ENCODE assay signal across 10 cellular contexts in the genomic region with DNA sequence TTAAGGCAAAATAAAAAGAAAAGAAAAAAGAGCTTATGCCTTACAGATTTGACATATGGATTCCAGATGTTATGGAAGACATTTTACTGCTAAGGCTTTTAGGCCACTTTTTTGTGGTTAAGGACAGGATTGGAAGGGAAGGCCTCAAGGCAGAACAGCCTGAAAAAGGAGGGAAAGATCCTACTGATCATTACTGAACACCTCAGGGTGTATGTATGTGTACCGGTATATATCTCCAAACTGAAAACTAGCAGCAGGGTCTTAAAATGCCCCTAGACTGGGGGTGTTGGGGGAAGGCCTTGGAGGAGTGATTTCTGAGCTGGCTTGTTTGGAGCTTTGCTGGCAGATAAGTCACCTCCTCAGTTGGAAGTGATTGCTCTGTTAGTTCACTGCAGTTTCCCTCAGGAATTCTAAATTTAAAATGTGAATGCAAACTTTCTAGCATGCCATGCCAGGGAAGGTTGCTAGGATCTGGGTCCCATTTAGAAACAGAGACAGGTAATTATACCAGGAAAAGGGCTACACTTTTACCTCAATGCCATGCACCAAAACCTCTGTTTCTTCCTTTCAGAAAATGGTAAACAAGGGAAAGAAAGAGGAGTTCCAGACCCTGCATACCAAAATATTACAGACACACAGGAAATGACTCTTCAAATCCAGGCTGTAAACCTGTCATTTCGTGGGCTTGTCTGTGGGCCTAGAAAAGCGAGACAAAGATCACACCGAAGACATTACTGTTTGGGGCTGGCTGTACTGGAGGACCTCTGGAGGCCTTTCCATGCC. TPM values are rescaled to one million over a fixed set of nuclear protein-coding genes. Genes with fewer than 3 reads are reported as not detected.
A peak's percentile ranks its signal among the peaks of the same experiment; 100 is the strongest.
DNase-seq lines count a peak whose midpoint lies in the region; ATAC-seq and TF ChIP-seq lines count a peak whose summit lies in the region.
"Had no signal": no experiment of that assay in that cellular context is flagged by ENCODE, and none has a peak within 500 bp of the region (broad histone marks: within the 10 kb centered on the region; RNA-seq: fewer than 3 reads in every experiment).

No MANE protein-coding gene starts in this region.

- peak overlapping the region; percentile 56 for H3K4me2 ChIP-seq in PC-3 (ENCODE audit: low read length)

- peak overlapping the region; percentile 63 for H2AFZ ChIP-seq in PC-3 (ENCODE audit: low read length)

- POLR2A ChIA-PET in HEK293 (lab: Yijun Ruan, JAX) (interaction anchor here (0.7 kb wide), 1 partner anchor 32 kb away, joined by 3 read pairs; no protein-coding TSS in a partner anchor), PC-3 (lab: Charles Lee; ENCODE audit: unreplicated experiment) (interaction anchor here (0.6 kb wide), 2 partner anchors 128 to 138 kb away, joined by 3 to 4 read pairs; no protein-coding TSS in a partner anchor)

- BruUV-seq in PC-3 (replicated peaks; lab: Mats Ljungman, UMichigan): no TSS peak

- H3F3A ChIP-seq in PC-3 (ENCODE audit: low read length, unreplicated experiment): no peaks in the 10 kb centered on the region

- peak; percentile 67 for ATAC-seq in PC-3

- TF ChIP-seq POLR2A in stomach (IDR thresholded peaks at IDR 0.05): no peak

- H3K4me1 ChIP-seq in HEK293 (ENCODE audit: control insufficient read depth, insufficient read depth, low read length): peaks cover 11% of the 10 kb centered on the region
- H3K4me1 ChIP-seq in PC-3 (ENCODE audit: insufficient read depth, low read length): peaks cover 22% of the 10 kb centered on the region
- peaks cover 0 to 31% (median 19%) of the 10 kb centered on the region in 4 donors for H3K4me1 ChIP-seq in stomach

- CTCF ChIA-PET in HEK293 (lab: Yijun Ruan, JAX) (interaction anchor here (0.6 to 2.4 kb wide), 9 partner anchors 9 to 302 kb away, joined by 3 to 15 read pairs (median 5); a partner anchor contains a TSS), PC-3 (lab: Charles Lee) (interaction anchor here (0.5 to 1.6 kb wide), 3 partner anchors 10 to 640 kb away, joined by 4 to 5 read pairs (median 4); no protein-coding TSS in a partner anchor)

- no peaks in the 10 kb centered on the region for H3K9me2 ChIP-seq in PC-3 (replicated peaks; ENCODE audit: low read length)

- H3K27ac ChIP-seq in HEK293 (ENCODE audit: extremely low read depth, low read depth, low read length) (peak overlapping the region; percentile 33; the same call in 1 of the 2 replicates), PC-3 (ENCODE audit: low read length) (peak overlapping the region; percentile 1; the same call in 1 of the 2 replicates), stomach (peak overlapping the region in 4 of 5 donors; percentile 35 to 54 (median 42))

- WGBS in stomach, 5 donors: 53 to 73% (median 71%) methylated on average over 4 of the region's 4 CpGs

- no peaks in the 10 kb centered on the region for H3K27me3 ChIP-seq in PC-3 (ENCODE audit: low read length)
- H3K27me3 ChIP-seq in stomach: no peaks in the 10 kb centered on the region

- H3K9me3 ChIP-seq in HEK293 (ENCODE audit: control insufficient read depth, insufficient read depth, low read depth, low read length): no peaks in the 10 kb centered on the region
- no peaks in the 10 kb centered on the region for H3K9me3 ChIP-seq in PC-3 (ENCODE audit: low read length)
- no peaks in the 10 kb centered on the region for H3K9me3 ChIP-seq in stomach

- H3K4me3 ChIP-seq in HEK293 (ENCODE audit: low read depth, low read length) (no peak overlapping the region), PC-3 (ENCODE audit: low read length) (no peak overlapping the region), fibroblast of the aortic adventitia (ENCODE audit: low read depth, low read length) (no peak overlapping the region), stomach (no peak overlapping the region)

- H4K20me1 ChIP-seq in PC-3 (ENCODE audit: low read length): no peaks in the 10 kb centered on the region

- intact Hi-C loops in PC-3 (cut with micrococcal nuclease): loop anchor here (5.0 kb wide), 1 partner anchor 42 kb away; a partner anchor contains a TSS
- intact Hi-C loops in stomach (cut with DNase I; ENCODE audit: low total_unique reads): no loop called here

- no peak overlapping the region for H3K9ac ChIP-seq in PC-3 (ENCODE audit: low read length)

- no peak for TF ChIP-seq EP300 in stomach (IDR thresholded peaks at IDR 0.05)

- DNase-seq in PC-3: peak; percentile 55
- DNase-seq in fibroblast of the aortic adventitia (ENCODE audit: low read depth): peak; percentile 31
- no peak for DNase-seq in stomach
- no peak for DNase-seq in NCI-H345 (lab: John Stamatoyannopoulos, UW)
- no peak for DNase-seq in inferior parietal cortex (ENCODE audit: extremely low spot score)
- no peak for DNase-seq in RKO (ENCODE audit: low spot score)
- DNase-seq: activated CD8-positive, alpha-beta memory T cell treated with anti-CD3 and anti-CD28 coated beads, Interleukin-2, amount 50 U/mL, for 48 hours; head of caudate nucleus; NCI-H748 treated with DMSO at 0.1 percent for 48 hours had no signal

- H3K36me3 ChIP-seq in HEK293 (ENCODE audit: control insufficient read depth in 2 of 2, insufficient read depth in 1 of 2, low read length in 2 of 2) (no peaks in the 10 kb centered on the region), PC-3 (ENCODE audit: low read depth, low read length) (no peaks in the 10 kb centered on the region), stomach (no peaks in the 10 kb centered on the region)

- no peaks in the 10 kb centered on the region for H3K79me2 ChIP-seq in PC-3 (ENCODE audit: low read length)

- TF ChIP-seq CTCF in HEK293 (tag by site-specific recombination; IDR thresholded peaks at IDR 0.05) (no peak), PC-3 (conservative IDR thresholded peaks at IDR 0.05; ENCODE audit: low read depth, low read length) (no peak), fibroblast of the aortic adventitia (IDR thresholded peaks at IDR 0.05; ENCODE audit: insufficient read depth, low read length) (no peak), stomach (IDR thresholded peaks at IDR 0.05) (no peak)

TF ChIP-seq in HEK293, 187 proteins besides CTCF, POLR2A, EP300 and RAD21:
- TF ChIP-seq ZNF560 (tag by site-specific recombination; IDR thresholded peaks at IDR 0.05; ENCODE audit: borderline replicate concordance): no peak
- TF ChIP-seq ZNF335 (tag by site-specific recombination; conservative IDR thresholded peaks at IDR 0.05): peak; percentile 43; the same call in 1 of the 2 replicates
- TF ChIP-seq ZNF843 (tag by site-specific recombination; IDR thresholded peaks at IDR 0.05): no peak
- TF ChIP-seq SETDB1 (IDR thresholded peaks at IDR 0.05; ENCODE audit: insufficient read length, low read length): peak; percentile 32
- TF ChIP-seq ZNF433 (tag by site-specific recombination; IDR thresholded peaks at IDR 0.05; ENCODE audit: low read depth): no peak
- TF ChIP-seq YY1 (tag by site-specific recombination; IDR thresholded peaks at IDR 0.05): no peak
- TF ChIP-seq IKZF3 (tag by site-specific recombination; IDR thresholded peaks at IDR 0.05): no peak
- no peak for TF ChIP-seq ZNF350 (tag by site-specific recombination; IDR thresholded peaks at IDR 0.05)
- no peak for TF ChIP-seq ZBTB8A (tag by site-specific recombination; IDR thresholded peaks at IDR 0.05)
- peak; percentile 76 for TF ChIP-seq FEZF1 (tag by site-specific recombination; IDR thresholded peaks at IDR 0.05)
- peak; percentile 64 for TF ChIP-seq ZNF341 (tag by site-specific recombination; IDR thresholded peaks at IDR 0.05; ENCODE audit: low read depth)
- TF ChIP-seq ZNF157 (tag by site-specific recombination; IDR thresholded peaks at IDR 0.05): no peak
- no peak for TF ChIP-seq ZNF16 (tag by site-specific recombination; IDR thresholded peaks at IDR 0.05; ENCODE audit: low read depth)
- TF ChIP-seq ZNF10 (tag by site-specific recombination; IDR thresholded peaks at IDR 0.05): no peak

RNA-seq across cellular contexts. Expression of a gene that starts 15.0 kb away (rescaled TPM):
- total RNA-seq in PC-3 (2014; rRNA removed): 59.9 and 61.0 TPM in 2 replicates
- 9.2 and 10.8 TPM in 2 replicates for total RNA-seq in fibroblast of the aortic adventitia (ENCODE audit: low replicate concordance)
- 10 to 100 TPM in 3 of 5 donors, 1 to 10 TPM in 2; 5.8 to 39.3 (median 23.5) TPM for total RNA-seq in stomach
- 10 to 100 TPM; 11.1 to 16.8 (median 11.9) TPM for polyA plus RNA-seq in stomach

RNA-seq across cellular contexts. Expression of a gene that starts 32.0 kb away (rescaled TPM):
- total RNA-seq in PC-3 (2014; rRNA removed): 28.1 and 29.9 TPM in 2 replicates
- 36.0 and 44.7 TPM in 2 replicates for total RNA-seq in fibroblast of the aortic adventitia (ENCODE audit: low replicate concordance)
- total RNA-seq in stomach: 10 to 100 TPM in 4 of 5 donors, 1 to 10 TPM in 1; 6.1 to 42.7 (median 38.5) TPM
- 10 to 100 TPM in 1 of 3 donors, 1 to 10 TPM in 2; 8.1 to 23.4 (median 9.9) TPM for polyA plus RNA-seq in stomach

RNA-seq across cellular contexts. Expression of a gene that starts 43.6 kb away (rescaled TPM):
- 4.4 and 6.8 TPM in 2 replicates for total RNA-seq in PC-3 (2014; rRNA removed)
- total RNA-seq in fibroblast of the aortic adventitia (ENCODE audit: low replicate concordance): 5.2 and 6.5 TPM in 2 replicates
- 10 to 100 TPM; 13.0 to 45.3 (median 36.6) TPM for total RNA-seq in stomach
- 1 to 10 TPM in 2 of 3 donors, under 1 TPM in 1; 0.75 to 1.2 (median 1.2) TPM for polyA plus RNA-seq in stomach

Comparison
In these comparisons a context has a peak if more than half of its experiments do, and no peak if none do; other contexts are left out.
1. DNase-seq: peak in PC-3 (single experiment) and fibroblast of the aortic adventitia (single experiment); none in stomach (single experiment), NCI-H345 (single experiment), inferior parietal cortex (single experiment) and RKO (single experiment).
2. Peak in every context shown above with its lines, with median percentiles within 50 percentile points of each other: H3K27ac ChIP-seq.